In genomic region chr1:28518745-28519341, GRCh38 we compare ENCODE assay signal across 1 cellular context.
TF ChIP-seq lines count a peak whose summit lies in the region.

No MANE protein-coding gene starts in this region.

TF ChIP-seq in K562, 482 proteins besides CTCF, POLR2A, EP300 and RAD21 (continued from another document and continues in another):
- TF ChIP-seq CHD7 (IDR thresholded peaks at IDR 0.05; ENCODE audit: low read depth, low read length) (peak; percentile 21), CBFA2T3 (IDR thresholded peaks at IDR 0.05) (no peak; the same call in 1 of the 2 replicates), ZNF609 (CRISPR knock-in tag; IDR thresholded peaks at IDR 0.05; ENCODE audit: borderline replicate concordance) (no peak), U2AF1 (optimal IDR thresholded peaks at IDR 0.05; ENCODE audit: low read depth, low read length) (no peak), CREM (IDR thresholded peaks at IDR 0.05; ENCODE audit: low read depth) (peak; percentile 87), ATF2 (CRISPR knock-in tag; IDR thresholded peaks at IDR 0.05) (no peak), ZNF592 (IDR thresholded peaks at IDR 0.05) (peak; percentile 86), EP400 (IDR thresholded peaks at IDR 0.05) (peak; percentile 93), NR3C1 (CRISPR knock-in tag; IDR thresholded peaks at IDR 0.05) (no peak), ZZZ3 (IDR thresholded peaks at IDR 0.05) (no peak), MCM3 (IDR thresholded peaks at IDR 0.05) (no peak), NFIX (CRISPR knock-in tag; IDR thresholded peaks at IDR 0.05; ENCODE audit: low read depth) (no peak), RBM22 (IDR thresholded peaks at IDR 0.05; ENCODE audit: low read depth, low read length, poor library complexity, severe bottlenecking) (no peak), SUPT5H (IDR thresholded peaks at IDR 0.05) (peak; percentile 70), FOXA3 (CRISPR knock-in tag; conservative IDR thresholded peaks at IDR 0.05 in 1 of 2, IDR thresholded peaks at IDR 0.05 in 1 of 2) (peak; percentile 82 to 98), AFF4 (CRISPR knock-in tag; IDR thresholded peaks at IDR 0.05) (no peak), TCFL5 (CRISPR knock-in tag; conservative IDR thresholded peaks at IDR 0.05) (no peak), SMAD4 (CRISPR knock-in tag; conservative IDR thresholded peaks at IDR 0.05) (no peak), ZBTB8A (IDR thresholded peaks at IDR 0.05; ENCODE audit: partially characterized antibody) (no peak), ZNF511 (CRISPR knock-in tag; IDR thresholded peaks at IDR 0.05) (peak; percentile 58)
- TF ChIP-seq, protein P1, sequence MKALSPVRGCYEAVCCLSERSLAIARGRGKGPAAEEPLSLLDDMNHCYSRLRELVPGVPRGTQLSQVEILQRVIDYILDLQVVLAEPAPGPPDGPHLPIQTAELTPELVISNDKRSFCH (CRISPR knock-in tag; IDR thresholded peaks at IDR 0.05): no peak
- TF ChIP-seq, protein P1 (tag; IDR thresholded peaks at IDR 0.05): peak; percentile 62; the same call in 1 of the 2 replicates
- TF ChIP-seq, protein P2, sequence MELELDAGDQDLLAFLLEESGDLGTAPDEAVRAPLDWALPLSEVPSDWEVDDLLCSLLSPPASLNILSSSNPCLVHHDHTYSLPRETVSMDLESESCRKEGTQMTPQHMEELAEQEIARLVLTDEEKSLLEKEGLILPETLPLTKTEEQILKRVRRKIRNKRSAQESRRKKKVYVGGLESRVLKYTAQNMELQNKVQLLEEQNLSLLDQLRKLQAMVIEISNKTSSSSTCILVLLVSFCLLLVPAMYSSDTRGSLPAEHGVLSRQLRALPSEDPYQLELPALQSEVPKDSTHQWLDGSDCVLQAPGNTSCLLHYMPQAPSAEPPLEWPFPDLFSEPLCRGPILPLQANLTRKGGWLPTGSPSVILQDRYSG (tag; conservative IDR thresholded peaks at IDR 0.05; ENCODE audit: low read depth): peak; percentile 53; the same call in 1 of the 2 replicates
